In the genomic region with DNA sequence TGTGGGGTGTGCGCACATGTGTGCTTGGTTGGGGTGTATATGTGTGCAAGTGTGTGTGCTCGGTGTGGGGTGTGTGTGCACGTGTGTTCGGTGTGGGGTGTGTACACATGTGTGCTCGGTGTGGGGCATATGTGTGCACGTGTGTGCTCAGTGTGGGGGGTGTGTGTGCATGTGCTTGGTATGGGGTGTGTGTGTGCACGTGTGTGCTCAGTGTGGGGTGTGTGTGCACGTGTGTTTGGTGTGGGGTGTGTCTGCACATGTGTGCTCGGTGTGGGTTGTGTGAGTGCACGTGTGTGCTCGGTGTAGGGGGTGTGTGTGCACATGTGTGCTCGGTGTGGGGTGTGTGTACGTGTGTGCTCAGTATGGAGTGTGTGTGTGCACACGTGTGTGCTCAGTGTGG, we compare ENCODE assay signal across 19 cellular contexts.
"Had no signal": no experiment of that assay in that cellular context is flagged by ENCODE, and none has a peak within 500 bp of the region (broad histone marks: within the 10 kb centered on the region; RNA-seq: fewer than 3 reads in every experiment).

No MANE protein-coding gene starts in this region.

- H3K4me1 ChIP-seq: colonic mucosa, lower lobe of right lung, upper lobe of left lung, vagina had no signal

- H3K4me3 Mint-ChIP-seq: endodermal cell, memory B cell, mesothelial cell of epicardium, nephron had no signal

- H3K4me3 ChIP-seq: colonic mucosa, hepatocyte, left ventricle myocardium inferior, lower lobe of right lung, right atrium auricular region, smooth muscle cell, upper lobe of left lung, vagina had no signal

- H3K4me1 Mint-ChIP-seq: endodermal cell, memory B cell had no signal

- H3K9me3 ChIP-seq: colonic mucosa, left ventricle myocardium inferior, lower lobe of right lung, right atrium auricular region, upper lobe of left lung, vagina had no signal

- ATAC-seq: lower lobe of right lung had no signal

- H3K36me3 ChIP-seq: colonic mucosa, left ventricle myocardium inferior, lower lobe of right lung, right atrium auricular region, upper lobe of left lung, vagina had no signal

- DNase-seq: colonic mucosa; effector CD4-positive, alpha-beta T cell; endodermal cell; foreskin melanocyte; kidney; left cardiac atrium; left ventricle myocardium inferior; lower lobe of right lung; posterior cingulate gyrus; stimulated activated CD4-positive, alpha-beta T cell treated with anti-CD3 and anti-CD28 coated beads, Interleukin-2, amount 100 ng/mL, for 48 hours; stimulated activated naive CD4-positive, alpha-beta T cell treated with Interleukin-2 at 50 U/mL for 16 hours had no signal

- H3K36me3 Mint-ChIP-seq: memory B cell, mesothelial cell of epicardium had no signal

- H3K27ac ChIP-seq: colonic mucosa, hepatocyte, left ventricle myocardium inferior, lower lobe of right lung, right atrium auricular region, upper lobe of left lung, vagina had no signal

- H3K27me3 Mint-ChIP-seq: memory B cell had no signal

- H3K9me3 Mint-ChIP-seq: endodermal cell, mesothelial cell of epicardium, nephron had no signal

- H3K27ac Mint-ChIP-seq: endodermal cell, memory B cell, mesothelial cell of epicardium had no signal
